Comparison of ENCODE assay signal across 22 cellular contexts in genomic region chr15:88393719-88394519, GRCh38.
A peak's percentile ranks its signal among the peaks of the same experiment; 100 is the strongest.
DNase-seq lines count a peak whose midpoint lies in the region; ATAC-seq and TF ChIP-seq lines count a peak whose summit lies in the region.
"Had no signal": no experiment of that assay in that cellular context is flagged by ENCODE, and none has a peak within 500 bp of the region (broad histone marks: within the 10 kb centered on the region; RNA-seq: fewer than 3 reads in every experiment).

No MANE protein-coding gene starts in this region.

- H3K4me3 Mint-ChIP-seq in activated T-cell treated with anti-CD3 and anti-CD28 coated beads, Interleukin-2, amount 50 U/mL, for 4 hours = no peak overlapping the region
- H3K4me3 Mint-ChIP-seq: activated CD8-positive, alpha-beta T cell treated with anti-CD3 and anti-CD28 coated beads, Interleukin-2, amount 10 ng/mL, durations not matched to agents 7 days and 5 days; CD14-positive monocyte; mesothelial cell of epicardium had no signal

- DNase-seq in activated T-cell treated with anti-CD3 and anti-CD28 coated beads, Interleukin-2, amount 50 U/mL, for 4 hours = no peak
- no peak for DNase-seq in activated T-cell treated with anti-CD3 and anti-CD28 coated beads for 4 hours
- peak; percentile 34 for DNase-seq in MG63
- no peak for DNase-seq in caudate nucleus (lab: John Stamatoyannopoulos, UW)
- DNase-seq in mucosa of descending colon = no peak
- DNase-seq: activated CD8-positive, alpha-beta T cell treated with anti-CD3 and anti-CD28 coated beads, Interleukin-2, amount 10 ng/mL, durations not matched to agents 7 days and 5 days; activated effector memory CD4-positive, alpha-beta T cell treated with anti-CD3 and anti-CD28 coated beads, Interleukin-2, amount 50 U/mL, for 16 hours; DND-41; esophagus squamous epithelium; NCI-H1694; NCI-H510A; PC-9; right cardiac atrium had no signal

- H3K9me3 ChIP-seq in MG63 (no peaks in the 10 kb centered on the region), mucosa of descending colon (no peaks in the 10 kb centered on the region)
- H3K9me3 ChIP-seq: esophagus squamous epithelium, neutrophil, thoracic aorta had no signal

- H3K4me3 ChIP-seq in MG63 (no peak overlapping the region), urinary bladder (ENCODE audit: low read depth, low read length) (no peak overlapping the region), mucosa of descending colon (no peak overlapping the region)
- H3K4me3 ChIP-seq: esophagus squamous epithelium, PC-9, thoracic aorta had no signal

- H3K27ac ChIP-seq in caudate nucleus (ENCODE audit: low read depth, low read length) (peak overlapping the region; percentile 1), urinary bladder (ENCODE audit: low read depth) (peak overlapping the region; percentile 2)
- H3K27ac ChIP-seq: neutrophil, PC-9, thoracic aorta had no signal

- intact Hi-C loops in mucosa of descending colon (cut with DNase I, micrococcal nuclease) = no loop called here

- no peaks in the 10 kb centered on the region for H3K9me3 Mint-ChIP-seq in activated T-cell treated with anti-CD3 and anti-CD28 coated beads, Interleukin-2, amount 50 U/mL, for 4 hours
- H3K9me3 Mint-ChIP-seq: mesothelial cell of epicardium had no signal

- WGBS in urinary bladder = 64% methylated on average over 6 of the region's 6 CpGs

- no peaks in the 10 kb centered on the region for H3K36me3 Mint-ChIP-seq in activated T-cell treated with anti-CD3 and anti-CD28 coated beads, Interleukin-2, amount 50 U/mL, for 4 hours (ENCODE audit: insufficient read depth)
- H3K36me3 Mint-ChIP-seq: CD14-positive monocyte, mesothelial cell of epicardium had no signal

- H3K27me3 Mint-ChIP-seq in activated T-cell treated with anti-CD3 and anti-CD28 coated beads, Interleukin-2, amount 50 U/mL, for 4 hours (ENCODE audit: low read depth) = no peaks in the 10 kb centered on the region

- no peaks in the 10 kb centered on the region for H3K27me3 ChIP-seq in MG63
- H3K27me3 ChIP-seq: esophagus squamous epithelium had no signal

- H3K36me3 ChIP-seq in MG63 (no peaks in the 10 kb centered on the region), urinary bladder (ENCODE audit: insufficient read depth) (no peaks in the 10 kb centered on the region), mucosa of descending colon (ENCODE audit: low read depth) (no peaks in the 10 kb centered on the region)
- H3K36me3 ChIP-seq: esophagus squamous epithelium, neutrophil, thoracic aorta had no signal

- ATAC-seq in activated T-cell treated with anti-CD3 and anti-CD28 coated beads, Interleukin-2, amount 50 U/mL, for 4 hours = peak; percentile 25 to 48
- no peak for ATAC-seq in mucosa of descending colon
- no peak for ATAC-seq in GM21360 (IDR thresholded peaks at IDR 0.05; ENCODE audit: unreplicated experiment)
- no peak for ATAC-seq in HG03095 (IDR thresholded peaks at IDR 0.05; ENCODE audit: unreplicated experiment)
- ATAC-seq: activated CD8-positive, alpha-beta T cell treated with anti-CD3 and anti-CD28 coated beads, Interleukin-2, amount 10 ng/mL, durations not matched to agents 7 days and 5 days; HCT116; right cardiac atrium; SK-N-SH treated with all-trans-retinoic acid at 6 μM for 48 hours had no signal

- H3K4me1 Mint-ChIP-seq in activated T-cell treated with anti-CD3 and anti-CD28 coated beads, Interleukin-2, amount 50 U/mL, for 4 hours (ENCODE audit: low read depth) = no peaks in the 10 kb centered on the region
- H3K4me1 Mint-ChIP-seq: mesothelial cell of epicardium had no signal

- no peak for TF ChIP-seq CTCF in mucosa of descending colon (IDR thresholded peaks at IDR 0.05)

- no peaks in the 10 kb centered on the region for H3K4me1 ChIP-seq in urinary bladder (ENCODE audit: insufficient read depth)
- H3K4me1 ChIP-seq in mucosa of descending colon (ENCODE audit: low read depth) = no peaks in the 10 kb centered on the region
- H3K4me1 ChIP-seq: esophagus squamous epithelium had no signal

Comparison
In these comparisons a context has a peak if more than half of its experiments do, and no peak if none do; other contexts are left out.
1. ATAC-seq: peak in activated T-cell treated with anti-CD3 and anti-CD28 coated beads, Interleukin-2, amount 50 U/mL, for 4 hours (2 of 2); none in mucosa of descending colon (single experiment), GM21360 (single experiment) and HG03095 (single experiment).